In genomic region chr17:74573635-74574034, GRCh38 we compare ENCODE assay signal across 11 cellular contexts. TPM values are rescaled to one million over a fixed set of nuclear protein-coding genes. Genes with fewer than 3 reads are reported as not detected.
"Had no signal": no experiment of that assay in that cellular context is flagged by ENCODE, and none has a peak within 500 bp of the region (broad histone marks: within the 10 kb centered on the region; RNA-seq: fewer than 3 reads in every experiment).

No MANE protein-coding gene starts in this region.

RNA-seq across cellular contexts. Expression of gene CD300H, which starts 6.3 kb away (rescaled TPM):
- total RNA-seq: OCI-LY7, PC-3, PC-9, Peyer's patch, Right ventricle myocardium inferior, Right ventricle myocardium superior, RPMI7951, SJCRH30, SJSA1, SK-MEL-5 had no signal
- polyA plus RNA-seq: SK-N-SH had no signal

RNA-seq across cellular contexts. Expression of gene CD300LD, which starts 18.4 kb away (rescaled TPM):
- total RNA-seq: OCI-LY7, PC-3, PC-9, Peyer's patch, Right ventricle myocardium inferior, Right ventricle myocardium superior, RPMI7951, SJCRH30, SJSA1, SK-MEL-5 had no signal
- polyA plus RNA-seq: SK-N-SH had no signal

RNA-seq across cellular contexts. Expression of gene CD300C, which starts 27.7 kb away (rescaled TPM):
- total RNA-seq: OCI-LY7, PC-3, PC-9, Peyer's patch, RPMI7951, SJCRH30, SJSA1 had no signal
- polyA plus RNA-seq: SK-N-SH had no signal

RNA-seq across cellular contexts. Expression of gene CD300LB, which starts 42.4 kb away (rescaled TPM):
- total RNA-seq: OCI-LY7, PC-3, PC-9, Peyer's patch, RPMI7951, SJCRH30, SJSA1, SK-MEL-5 had no signal
- polyA plus RNA-seq: SK-N-SH had no signal

RNA-seq across cellular contexts. Expression of gene CD300E, which starts 49.9 kb away (rescaled TPM):
- total RNA-seq: OCI-LY7, PC-3, PC-9, Peyer's patch, RPMI7951, SJSA1, SK-MEL-5 had no signal
- polyA plus RNA-seq: SK-N-SH had no signal
